Comparison of ENCODE assay signal across 20 cellular contexts in genomic region chr4:52017809-52018208, GRCh38. TPM values are rescaled to one million over a fixed set of nuclear protein-coding genes. Genes with fewer than 3 reads are reported as not detected.
DNase-seq lines count a peak whose midpoint lies in the region; ATAC-seq, FAIRE-seq and TF ChIP-seq lines count a peak whose summit lies in the region.
"Had no signal": no experiment of that assay in that cellular context is flagged by ENCODE, and none has a peak within 500 bp of the region (broad histone marks: within the 10 kb centered on the region; RNA-seq: fewer than 3 reads in every experiment).

No MANE protein-coding gene starts in this region.

- peak; percentile 77 for ATAC-seq in left colon
- ATAC-seq in sciatic nerve, result no peak
- no peak for ATAC-seq in GM21515 (IDR thresholded peaks at IDR 0.05; ENCODE audit: unreplicated experiment)
- ATAC-seq in HG02610 (IDR thresholded peaks at IDR 0.05; ENCODE audit: unreplicated experiment), result no peak

- H3K27me3 ChIP-seq in colonic mucosa (no peaks in the 10 kb centered on the region), small intestine (ENCODE audit: control insufficient read depth in 2 of 2, insufficient read depth in 2 of 2, low read length in 2 of 2) (no peaks in the 10 kb centered on the region)
- H3K27me3 ChIP-seq in effector memory CD4-positive, alpha-beta T cell (replicated peaks; ENCODE audit: control insufficient read depth, insufficient read depth, low read length, poor library complexity, severe bottlenecking), result no peaks in the 10 kb centered on the region
- H3K27me3 ChIP-seq: BLaER1 had no signal

- DNase-seq in LoVo (ENCODE audit: low spot score) (peak; percentile 25), colonic mucosa (no peak), left colon (no peak), small intestine (peak; percentile 85), sciatic nerve (ENCODE audit: low spot score) (no peak)
- DNase-seq in effector memory CD4-positive, alpha-beta T cell, result no peak
- DNase-seq: 8988T; CD4-positive, alpha-beta memory T cell; DMS153; DMS79 treated with DMSO at 0.1 percent for 48 hours; GF-D8; H9 had no signal

- no peak overlapping the region for H3K9ac ChIP-seq in colonic mucosa (ENCODE audit: low read depth in 2 of 2, low read length in 2 of 2)
- H3K9ac ChIP-seq: BLaER1 had no signal

- H3K4me1 ChIP-seq in colonic mucosa (no peaks in the 10 kb centered on the region), small intestine (ENCODE audit: control insufficient read depth in 2 of 2, insufficient read depth in 1 of 2, low read depth in 1 of 2, low read length in 1 of 2) (peaks cover 0 to 2% of the 10 kb centered on the region in 2 donors)
- no peaks in the 10 kb centered on the region for H3K4me1 ChIP-seq in effector memory CD4-positive, alpha-beta T cell (ENCODE audit: control insufficient read depth, insufficient read depth, low read length, poor library complexity, severe bottlenecking)

- TF ChIP-seq CTCF in colonic mucosa (IDR thresholded peaks at IDR 0.05), result no peak

- peak; percentile 87 for FAIRE-seq in small intestine (lab: Jason Lieb, UNC)
- FAIRE-seq: H1 had no signal

- 0 to 29% (median 14%) methylated on average over 1 of the region's 1 CpG for WGBS in small intestine, 3 donors

- H3K27ac ChIP-seq in colonic mucosa, result peak overlapping the region; percentile 34
- no peak overlapping the region for H3K27ac ChIP-seq in small intestine (ENCODE audit: low read depth in 1 of 2, low read length in 1 of 2)
- no peak overlapping the region for H3K27ac ChIP-seq in effector memory CD4-positive, alpha-beta T cell (ENCODE audit: insufficient read depth, low read length, poor library complexity, severe bottlenecking)
- H3K27ac ChIP-seq: BLaER1, HL-60 had no signal

- no peak overlapping the region for H3K4me3 ChIP-seq in colonic mucosa
- H3K4me3 ChIP-seq in small intestine (ENCODE audit: low read depth in 1 of 2, low read length in 2 of 2), result peak overlapping the region in 1 of 2 donors; percentile 33
- H3K4me3 ChIP-seq in effector memory CD4-positive, alpha-beta T cell (ENCODE audit: insufficient read depth, low read depth, low read length, poor library complexity, severe bottlenecking), result no peak overlapping the region
- H3K4me3 ChIP-seq: BLaER1 had no signal

- H3K9me3 ChIP-seq in colonic mucosa (no peaks in the 10 kb centered on the region), small intestine (ENCODE audit: control insufficient read depth, low read depth) (no peaks in the 10 kb centered on the region)
- H3K9me3 ChIP-seq in effector memory CD4-positive, alpha-beta T cell (ENCODE audit: control insufficient read depth, low read length), result no peaks in the 10 kb centered on the region
- H3K9me3 ChIP-seq: BLaER1 had no signal

- intact Hi-C loops in colonic mucosa (cut with DNase I) (no loop called here), left colon (cut with DNase I, micrococcal nuclease) (no loop called here), sciatic nerve (cut with DNase I) (no loop called here)

- no peaks in the 10 kb centered on the region for H3K36me3 ChIP-seq in colonic mucosa
- H3K36me3 ChIP-seq in small intestine (ENCODE audit: control insufficient read depth in 2 of 2, insufficient read depth in 2 of 2, low read length in 2 of 2), result peaks cover 0 to 2% of the 10 kb centered on the region in 2 donors
- no peaks in the 10 kb centered on the region for H3K36me3 ChIP-seq in effector memory CD4-positive, alpha-beta T cell (ENCODE audit: control insufficient read depth, insufficient read depth, low read length)

RNA-seq across cellular contexts. Expression of gene LRRC66, which starts 2.4 kb away (rescaled TPM):
- total RNA-seq in colonic mucosa, result 1 to 10 TPM; 6.1 to 8.5 TPM
- 10 to 100 TPM; 10.2 to 16.1 TPM for total RNA-seq in left colon
- polyA plus RNA-seq in small intestine, result 10 to 100 TPM; 12.7 to 16.8 (median 13.2) TPM
- total RNA-seq in sciatic nerve, result 1.7 TPM
- total RNA-seq: A673, H9, HT1080 had no signal
- polyA plus RNA-seq: CD14-positive monocyte had no signal

RNA-seq across cellular contexts. Expression of gene SGCB, which starts 20.3 kb away (rescaled TPM):
- total RNA-seq in colonic mucosa (10 to 100 TPM; 23.7 to 35.4 TPM), left colon (10 to 100 TPM; 19.2 to 32.4 TPM), sciatic nerve (154 TPM)
- polyA plus RNA-seq in small intestine, result 10 to 100 TPM in 1 of 3 donors, 1 to 10 TPM in 2; 3.8 to 16.6 (median 4.2) TPM

RNA-seq across cellular contexts. Expression of gene SPATA18, which starts 33.3 kb away (rescaled TPM):
- total RNA-seq in colonic mucosa (10 to 100 TPM in 1 of 2 donors, 1 to 10 TPM in 1; 9.8 to 14.6 TPM), left colon (10 to 100 TPM; 10.7 to 11.0 TPM), sciatic nerve (10.8 TPM)
- 1 to 10 TPM in 2 of 3 donors, under 1 TPM in 1; 0.81 to 3.2 (median 1.1) TPM for polyA plus RNA-seq in small intestine
- polyA plus RNA-seq: CD4-positive, alpha-beta memory T cell had no signal

Comparison
In these comparisons a context has a peak if more than half of its experiments do, and no peak if none do; other contexts are left out.
1. DNase-seq: peak in LoVo (single experiment) and small intestine (single experiment); none in colonic mucosa (single experiment), left colon (0 of 2), sciatic nerve (single experiment) and effector memory CD4-positive, alpha-beta T cell (0 of 3).